10 cellular contexts compared by ENCODE assay signal in the genomic region with DNA sequence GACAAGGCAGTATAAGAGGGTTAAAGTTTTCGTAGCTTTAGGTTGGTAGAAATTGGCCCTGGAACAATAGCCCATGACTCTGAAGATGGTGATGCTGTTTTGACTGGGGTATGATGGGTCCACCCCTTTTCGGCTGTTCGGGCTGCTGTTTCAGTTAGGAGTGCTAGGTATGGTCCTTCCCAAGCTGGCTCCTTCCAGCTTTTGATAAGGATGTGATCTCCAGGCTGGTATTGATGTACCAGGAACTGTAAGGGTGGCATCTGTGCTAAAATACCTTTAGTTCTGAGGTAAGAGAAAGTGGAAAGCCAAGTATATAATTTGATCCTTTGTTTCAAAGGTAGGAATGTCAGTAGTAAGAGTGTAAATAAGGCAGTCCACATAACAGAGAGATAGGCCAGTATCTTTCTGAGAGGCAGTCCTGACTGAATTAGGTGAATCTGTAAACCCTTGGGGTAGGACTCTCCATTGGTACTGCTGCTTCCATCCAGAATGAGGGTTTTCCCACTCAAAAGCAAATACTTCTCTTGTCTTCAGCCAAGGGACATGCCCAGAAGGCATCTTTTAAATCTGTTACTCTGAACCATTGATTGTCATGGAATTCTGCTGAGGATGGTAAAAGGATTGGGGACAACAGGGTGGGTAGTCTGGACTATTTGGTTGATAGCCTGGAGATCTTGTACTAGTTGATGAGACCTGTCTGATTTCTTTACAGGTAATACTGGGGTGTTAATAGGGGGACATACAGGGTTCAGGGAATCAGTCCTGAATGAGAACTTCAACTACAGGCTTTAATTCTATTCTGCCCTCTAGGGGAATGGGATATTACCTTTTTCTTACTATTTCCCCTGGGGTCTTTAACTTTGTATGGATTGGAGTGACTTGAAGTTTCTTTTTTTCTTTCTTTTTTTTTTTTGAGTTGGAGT. TPM values are rescaled to one million over a fixed set of nuclear protein-coding genes. Genes with fewer than 3 reads are reported as not detected.
DNase-seq lines count a peak whose midpoint lies in the region; ATAC-seq lines count a peak whose summit lies in the region.
"Had no signal": no experiment of that assay in that cellular context is flagged by ENCODE, and none has a peak within 500 bp of the region (broad histone marks: within the 10 kb centered on the region; RNA-seq: fewer than 3 reads in every experiment).

No MANE protein-coding gene starts in this region.

- peaks cover 98% of the 10 kb centered on the region for H3K36me3 Mint-ChIP-seq in activated T-cell treated with anti-CD3 and anti-CD28 coated beads, Interleukin-2, amount 50 U/mL, for 4 hours (ENCODE audit: insufficient read depth)
- peaks cover 100% of the 10 kb centered on the region for H3K36me3 Mint-ChIP-seq in stimulated activated memory B cell treated with anti-CD40 and anti-IgM and Interleukin-4, amounts not matched to agents 10 μg/mL and 1 μg/mL and 100 μg/mL, for 72 hours

- H3K4me3 Mint-ChIP-seq in activated T-cell treated with anti-CD3 and anti-CD28 coated beads, Interleukin-2, amount 50 U/mL, for 4 hours = peak overlapping the region; percentile 99
- peak overlapping the region; percentile 97 for H3K4me3 Mint-ChIP-seq in stimulated activated memory B cell treated with anti-CD40 and anti-IgM and Interleukin-4, amounts not matched to agents 10 μg/mL and 1 μg/mL and 100 μg/mL, for 72 hours

- H3K27me3 Mint-ChIP-seq in activated T-cell treated with anti-CD3 and anti-CD28 coated beads, Interleukin-2, amount 50 U/mL, for 4 hours (ENCODE audit: low read depth) = no peaks in the 10 kb centered on the region
- no peaks in the 10 kb centered on the region for H3K27me3 Mint-ChIP-seq in stimulated activated memory B cell treated with anti-CD40 and anti-IgM and Interleukin-4, amounts not matched to agents 10 μg/mL and 1 μg/mL and 100 μg/mL, for 72 hours

- H3K9me3 Mint-ChIP-seq in activated T-cell treated with anti-CD3 and anti-CD28 coated beads, Interleukin-2, amount 50 U/mL, for 4 hours = peaks cover 41% of the 10 kb centered on the region
- peaks cover 40% of the 10 kb centered on the region for H3K9me3 Mint-ChIP-seq in stimulated activated memory B cell treated with anti-CD40 and anti-IgM and Interleukin-4, amounts not matched to agents 10 μg/mL and 1 μg/mL and 100 μg/mL, for 72 hours

- DNase-seq in activated T-cell treated with anti-CD3 and anti-CD28 coated beads, Interleukin-2, amount 50 U/mL, for 4 hours = no peak
- DNase-seq in activated T-cell treated with anti-CD3 and anti-CD28 coated beads, Interleukin-2, amount 50 U/mL, for 1 hour = no peak
- peak; percentile 45 for DNase-seq in RKO (ENCODE audit: low spot score)
- no peak for DNase-seq in epithelial cell of prostate (ENCODE audit: low read depth, low spot score)
- no peak for DNase-seq in NCI-H748 (lab: John Stamatoyannopoulos, UW; ENCODE audit: unreplicated experiment)
- no peak for DNase-seq in A172 (ENCODE audit: low spot score)
- DNase-seq: anterior cingulate cortex had no signal

- ATAC-seq in activated T-cell treated with anti-CD3 and anti-CD28 coated beads, Interleukin-2, amount 50 U/mL, for 4 hours = peak; percentile 8 to 9
- no peak for ATAC-seq in stimulated activated memory B cell treated with anti-CD40 and anti-IgM and Interleukin-4, amounts not matched to agents 10 μg/mL and 1 μg/mL and 100 μg/mL, for 72 hours
- no peak for ATAC-seq in HG02981 (IDR thresholded peaks at IDR 0.05; ENCODE audit: unreplicated experiment)

- peak overlapping the region; percentile 100 for H3K27ac Mint-ChIP-seq in stimulated activated memory B cell treated with anti-CD40 and anti-IgM and Interleukin-4, amounts not matched to agents 10 μg/mL and 1 μg/mL and 100 μg/mL, for 72 hours

- H3K27ac ChIP-seq in epithelial cell of prostate = peak overlapping the region; percentile 93
- H3K27ac ChIP-seq: SJSA1 had no signal

- peaks cover 67% of the 10 kb centered on the region for H3K4me1 Mint-ChIP-seq in activated T-cell treated with anti-CD3 and anti-CD28 coated beads, Interleukin-2, amount 50 U/mL, for 4 hours (ENCODE audit: low read depth)
- peaks cover 80% of the 10 kb centered on the region for H3K4me1 Mint-ChIP-seq in stimulated activated memory B cell treated with anti-CD40 and anti-IgM and Interleukin-4, amounts not matched to agents 10 μg/mL and 1 μg/mL and 100 μg/mL, for 72 hours

RNA-seq across cellular contexts. Expression of gene ZNFX1, which starts 6.1 kb away (rescaled TPM):
- total RNA-seq in activated T-cell treated with anti-CD3 and anti-CD28 coated beads, Interleukin-2, amount 50 U/mL, for 4 hours = 10 to 100 TPM; 52.5 to 69.2 (median 56.4) TPM
- total RNA-seq in A172 (2014; rRNA removed; shearing (Covaris generic)) = 33.8 and 34.2 TPM in 2 replicates

Comparison
In these comparisons a context has a peak if more than half of its experiments do, and no peak if none do; other contexts are left out.
1. ATAC-seq: peak in activated T-cell treated with anti-CD3 and anti-CD28 coated beads, Interleukin-2, amount 50 U/mL, for 4 hours (2 of 2); none in stimulated activated memory B cell treated with anti-CD40 and anti-IgM and Interleukin-4, amounts not matched to agents 10 μg/mL and 1 μg/mL and 100 μg/mL, for 72 hours (single experiment) and HG02981 (single experiment).